Comparison of ENCODE assay signal across 1 cellular context in the genomic region with DNA sequence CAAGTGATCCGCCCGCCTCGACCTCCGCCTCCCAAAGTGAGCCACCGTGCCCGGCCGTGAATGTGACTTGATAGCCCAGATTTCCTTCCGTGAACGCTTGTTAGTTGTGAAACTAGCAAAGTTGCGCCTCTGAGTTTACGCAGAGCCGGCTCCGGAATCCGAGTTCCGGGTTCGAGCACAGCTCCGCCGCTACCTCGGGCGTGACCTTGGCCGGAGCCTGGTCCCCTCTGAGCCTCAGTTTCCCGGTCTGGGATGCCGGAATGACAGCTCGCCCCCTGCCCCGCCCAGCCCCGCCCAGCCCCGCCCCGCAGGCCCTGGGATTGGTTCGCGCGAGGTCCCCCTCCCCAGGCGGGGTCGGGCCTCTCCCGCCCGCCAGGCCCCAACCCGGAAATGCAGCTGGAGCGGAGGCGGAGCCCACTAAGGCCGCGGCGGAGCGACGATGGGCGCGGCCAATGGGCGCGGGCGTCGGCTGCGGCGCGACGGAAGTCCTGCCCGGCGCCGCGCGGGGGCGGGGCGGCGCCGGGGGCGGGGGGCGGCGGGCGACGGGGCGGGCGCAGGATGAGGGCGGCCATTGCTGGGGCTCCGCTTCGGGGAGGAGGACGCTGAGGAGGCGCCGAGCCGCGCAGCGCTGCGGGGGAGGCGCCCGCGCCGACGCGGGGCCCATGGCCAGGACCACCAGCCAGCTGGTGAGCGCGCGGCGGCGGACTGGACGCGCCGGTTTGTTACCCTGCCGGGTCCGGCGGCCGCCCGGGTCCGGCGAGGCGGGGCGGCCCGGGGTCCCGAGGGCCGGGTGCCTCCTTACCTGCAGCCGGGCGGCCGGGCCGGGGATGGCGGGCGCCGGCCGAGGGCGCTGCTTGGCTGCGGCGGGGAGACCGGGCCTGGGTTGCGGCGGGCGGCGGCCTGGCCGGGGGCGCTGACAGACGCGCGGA.
A peak's percentile ranks its signal among the peaks of the same experiment; 100 is the strongest.
TF ChIP-seq lines count a peak whose summit lies in the region.

A gene (plus strand): TSS at position 571 of the 929 bp plus-strand sequence. CDS start 92 bp downstream, at position 663.

TF ChIP-seq in HepG2, 621 proteins besides CTCF, POLR2A, EP300 and RAD21 (continued from another document):
- TF ChIP-seq, protein P1, sequence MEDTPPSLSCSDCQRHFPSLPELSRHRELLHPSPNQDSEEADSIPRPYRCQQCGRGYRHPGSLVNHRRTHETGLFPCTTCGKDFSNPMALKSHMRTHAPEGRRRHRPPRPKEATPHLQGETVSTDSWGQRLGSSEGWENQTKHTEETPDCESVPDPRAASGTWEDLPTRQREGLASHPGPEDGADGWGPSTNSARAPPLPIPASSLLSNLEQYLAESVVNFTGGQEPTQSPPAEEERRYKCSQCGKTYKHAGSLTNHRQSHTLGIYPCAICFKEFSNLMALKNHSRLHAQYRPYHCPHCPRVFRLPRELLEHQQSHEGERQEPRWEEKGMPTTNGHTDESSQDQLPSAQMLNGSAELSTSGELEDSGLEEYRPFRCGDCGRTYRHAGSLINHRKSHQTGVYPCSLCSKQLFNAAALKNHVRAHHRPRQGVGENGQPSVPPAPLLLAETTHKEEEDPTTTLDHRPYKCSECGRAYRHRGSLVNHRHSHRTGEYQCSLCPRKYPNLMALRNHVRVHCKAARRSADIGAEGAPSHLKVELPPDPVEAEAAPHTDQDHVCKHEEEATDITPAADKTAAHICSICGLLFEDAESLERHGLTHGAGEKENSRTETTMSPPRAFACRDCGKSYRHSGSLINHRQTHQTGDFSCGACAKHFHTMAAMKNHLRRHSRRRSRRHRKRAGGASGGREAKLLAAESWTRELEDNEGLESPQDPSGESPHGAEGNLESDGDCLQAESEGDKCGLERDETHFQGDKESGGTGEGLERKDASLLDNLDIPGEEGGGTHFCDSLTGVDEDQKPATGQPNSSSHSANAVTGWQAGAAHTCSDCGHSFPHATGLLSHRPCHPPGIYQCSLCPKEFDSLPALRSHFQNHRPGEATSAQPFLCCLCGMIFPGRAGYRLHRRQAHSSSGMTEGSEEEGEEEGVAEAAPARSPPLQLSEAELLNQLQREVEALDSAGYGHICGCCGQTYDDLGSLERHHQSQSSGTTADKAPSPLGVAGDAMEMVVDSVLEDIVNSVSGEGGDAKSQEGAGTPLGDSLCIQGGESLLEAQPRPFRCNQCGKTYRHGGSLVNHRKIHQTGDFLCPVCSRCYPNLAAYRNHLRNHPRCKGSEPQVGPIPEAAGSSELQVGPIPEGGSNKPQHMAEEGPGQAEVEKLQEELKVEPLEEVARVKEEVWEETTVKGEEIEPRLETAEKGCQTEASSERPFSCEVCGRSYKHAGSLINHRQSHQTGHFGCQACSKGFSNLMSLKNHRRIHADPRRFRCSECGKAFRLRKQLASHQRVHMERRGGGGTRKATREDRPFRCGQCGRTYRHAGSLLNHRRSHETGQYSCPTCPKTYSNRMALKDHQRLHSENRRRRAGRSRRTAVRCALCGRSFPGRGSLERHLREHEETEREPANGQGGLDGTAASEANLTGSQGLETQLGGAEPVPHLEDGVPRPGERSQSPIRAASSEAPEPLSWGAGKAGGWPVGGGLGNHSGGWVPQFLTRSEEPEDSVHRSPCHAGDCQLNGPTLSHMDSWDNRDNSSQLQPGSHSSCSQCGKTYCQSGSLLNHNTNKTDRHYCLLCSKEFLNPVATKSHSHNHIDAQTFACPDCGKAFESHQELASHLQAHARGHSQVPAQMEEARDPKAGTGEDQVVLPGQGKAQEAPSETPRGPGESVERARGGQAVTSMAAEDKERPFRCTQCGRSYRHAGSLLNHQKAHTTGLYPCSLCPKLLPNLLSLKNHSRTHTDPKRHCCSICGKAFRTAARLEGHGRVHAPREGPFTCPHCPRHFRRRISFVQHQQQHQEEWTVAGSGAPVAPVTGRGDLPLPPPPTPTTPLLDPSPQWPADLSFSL (CRISPR knock-in tag; IDR thresholded peaks at IDR 0.05) = 0 out of 2 replicates have a peak, but pooled peaks have one; percentile 35
- TF ChIP-seq PAWR (CRISPR knock-in tag; IDR thresholded peaks at IDR 0.05; ENCODE audit: borderline replicate concordance) = no peak
- no peak for TF ChIP-seq KDM4B (CRISPR knock-in tag; IDR thresholded peaks at IDR 0.05)
- peak; percentile 88 for TF ChIP-seq SP4 (CRISPR knock-in tag; IDR thresholded peaks at IDR 0.05)
- TF ChIP-seq RBM22 (optimal IDR thresholded peaks at IDR 0.05; ENCODE audit: low read length) = no peak
- TF ChIP-seq POLR2G (IDR thresholded peaks at IDR 0.05; ENCODE audit: low read depth, low read length) = peak; percentile 49
- no peak for TF ChIP-seq ZNF572 (CRISPR knock-in tag; IDR thresholded peaks at IDR 0.05)
- no peak for TF ChIP-seq TEAD2 (CRISPR knock-in tag; IDR thresholded peaks at IDR 0.05)
- 0 out of 2 replicates have a peak, but pooled peaks have one; percentile 66 for TF ChIP-seq ZNF709 (CRISPR knock-in tag; IDR thresholded peaks at IDR 0.05)
TF ChIP-seq in HepG2: peak in this region for 55.
